ENCODE assay signal across 1 cellular context in genomic region chr14:24213866-24214652, GRCh38.
TF ChIP-seq lines count a peak whose summit lies in the region.

No MANE protein-coding gene starts in this region.

TF ChIP-seq in WTC11, 78 proteins besides CTCF, POLR2A, EP300 and RAD21:
- TF ChIP-seq MXD4 (CRISPR knock-in tag; IDR thresholded peaks at IDR 0.05; ENCODE audit: borderline replicate concordance) (no peak), STAT6 (CRISPR knock-in tag; conservative IDR thresholded peaks at IDR 0.05; ENCODE audit: low read depth) (no peak), ZNF219 (CRISPR knock-in tag; IDR thresholded peaks at IDR 0.05; ENCODE audit: borderline replicate concordance) (no peak), NR2C2 (CRISPR knock-in tag; IDR thresholded peaks at IDR 0.05) (no peak), AR (CRISPR knock-in tag; IDR thresholded peaks at IDR 0.05) (no peak), EMX1 (CRISPR knock-in tag; IDR thresholded peaks at IDR 0.05) (no peak), CDX4 (CRISPR knock-in tag; IDR thresholded peaks at IDR 0.05; ENCODE audit: borderline replicate concordance) (no peak), ZNF281 (CRISPR knock-in tag; IDR thresholded peaks at IDR 0.05) (no peak), KAT7 (CRISPR knock-in tag; IDR thresholded peaks at IDR 0.05; ENCODE audit: borderline replicate concordance) (no peak), MLX (CRISPR knock-in tag; IDR thresholded peaks at IDR 0.05) (no peak), ESRRA (CRISPR knock-in tag; IDR thresholded peaks at IDR 0.05; ENCODE audit: borderline replicate concordance) (no peak), USF2 (CRISPR knock-in tag; IDR thresholded peaks at IDR 0.05) (no peak), TP53 (CRISPR knock-in tag; IDR thresholded peaks at IDR 0.05) (no peak), ZNF416 (CRISPR knock-in tag; IDR thresholded peaks at IDR 0.05) (no peak)
